20 cellular contexts compared by ENCODE assay signal in genomic region chr10:133134411-133135115, GRCh38. TPM values are rescaled to one million over a fixed set of nuclear protein-coding genes. Genes with fewer than 3 reads are reported as not detected.
A peak's percentile ranks its signal among the peaks of the same experiment; 100 is the strongest.
DNase-seq lines count a peak whose midpoint lies in the region; TF ChIP-seq lines count a peak whose summit lies in the region.
"Had no signal": no experiment of that assay in that cellular context is flagged by ENCODE, and none has a peak within 500 bp of the region (broad histone marks: within the 10 kb centered on the region; RNA-seq: fewer than 3 reads in every experiment).

No MANE protein-coding gene starts in this region.

- no peaks in the 10 kb centered on the region for H3K9me3 Mint-ChIP-seq in activated CD4-positive, alpha-beta T cell treated with anti-CD3 and anti-CD28 coated beads, Interleukin-2, amount 10 ng/mL, durations not matched to agents 24 days and 14 days
- no peaks in the 10 kb centered on the region for H3K9me3 Mint-ChIP-seq in endodermal cell

- peak overlapping the region; percentile 11 for H3K27ac Mint-ChIP-seq in activated CD4-positive, alpha-beta T cell treated with anti-CD3 and anti-CD28 coated beads, Interleukin-2, amount 10 ng/mL, durations not matched to agents 24 days and 14 days
- no peak overlapping the region for H3K27ac Mint-ChIP-seq in endodermal cell
- H3K27ac Mint-ChIP-seq: T-helper 17 cell had no signal

- no peaks in the 10 kb centered on the region for H3K79me2 ChIP-seq in OCI-LY7 (ENCODE audit: insufficient read depth, low read depth, low read length)
- H3K79me2 ChIP-seq in PC-9 (ENCODE audit: low read depth) = no peaks in the 10 kb centered on the region

- H3K4me1 ChIP-seq in OCI-LY7 (ENCODE audit: insufficient read depth, low read length, poor library complexity, severe bottlenecking) (peaks cover 27% of the 10 kb centered on the region), endodermal cell (ENCODE audit: control insufficient read depth, insufficient read depth, low read length) (no peaks in the 10 kb centered on the region), transverse colon (no peaks in the 10 kb centered on the region), PC-9 (replicated peaks; ENCODE audit: insufficient read depth) (no peaks in the 10 kb centered on the region)
- H3K4me1 ChIP-seq: body of pancreas, sigmoid colon had no signal

- peak overlapping the region; percentile 22 for H3K27ac ChIP-seq in OCI-LY7 (ENCODE audit: low read depth, low read length, poor library complexity, severe bottlenecking)
- H3K27ac ChIP-seq in endodermal cell (ENCODE audit: low read depth, low read length) = no peak overlapping the region
- no peak overlapping the region for H3K27ac ChIP-seq in transverse colon
- no peak overlapping the region for H3K27ac ChIP-seq in PC-9
- H3K27ac ChIP-seq: body of pancreas, dorsolateral prefrontal cortex, GM23248, sigmoid colon had no signal

- DNase-seq in activated CD4-positive, alpha-beta T cell treated with anti-CD3 and anti-CD28 coated beads, Interleukin-2, amount 10 ng/mL, durations not matched to agents 24 days and 14 days = no peak
- no peak for DNase-seq in activated CD4-positive, alpha-beta T cell treated with anti-CD3 and anti-CD28 coated beads, Interleukin-2, amount 50 U/mL, for 4 hours
- no peak for DNase-seq in OCI-LY7 (ENCODE audit: low spot score)
- DNase-seq in endodermal cell = peak; percentile 59
- DNase-seq in posterior vena cava (ENCODE audit: low spot score) = peak; percentile 61
- no peak for DNase-seq in transverse colon
- no peak for DNase-seq in PC-9
- no peak for DNase-seq in DMS153 treated with DMSO at 0.1 percent for 48 hours (lab: John Stamatoyannopoulos, UW; ENCODE audit: unreplicated experiment)
- DNase-seq: ACHN; activated CD4-positive, CD25-positive, alpha-beta regulatory T cell treated with anti-CD3 and anti-CD28 coated beads, Interleukin-2, amount 50 U/mL, for 72 hours; body of pancreas; GM23248; NCI-H146; sigmoid colon; stimulated activated CD4-positive, alpha-beta T cell treated with anti-CD3 and anti-CD28 coated beads, Interleukin-4, amount 100 ng/mL, for 24 hours; T-helper 17 cell had no signal

- H2AFZ ChIP-seq in OCI-LY7 (ENCODE audit: low read length) (no peak overlapping the region), PC-9 (no peak overlapping the region)
- H2AFZ ChIP-seq: GM23248 had no signal

- no peak overlapping the region for H3K9ac ChIP-seq in endodermal cell (ENCODE audit: extremely low read depth, low read length, poor library complexity, severe bottlenecking)
- H3K9ac ChIP-seq: GM23248 had no signal

- no peaks in the 10 kb centered on the region for H3F3A ChIP-seq in PC-9 (ENCODE audit: insufficient read depth, low read depth)

- TF ChIP-seq POLR2A in transverse colon (IDR thresholded peaks at IDR 0.05) = no peak

- H3K4me1 Mint-ChIP-seq in activated CD4-positive, alpha-beta T cell treated with anti-CD3 and anti-CD28 coated beads, Interleukin-2, amount 10 ng/mL, durations not matched to agents 24 days and 14 days = no peaks in the 10 kb centered on the region
- H3K4me1 Mint-ChIP-seq in endodermal cell = no peaks in the 10 kb centered on the region
- H3K4me1 Mint-ChIP-seq: T-helper 17 cell had no signal

- H4K20me1 ChIP-seq in OCI-LY7 (ENCODE audit: insufficient read depth, low read length) (no peaks in the 10 kb centered on the region), PC-9 (ENCODE audit: insufficient read depth) (no peaks in the 10 kb centered on the region)

- no peak overlapping the region for H3K4me3 Mint-ChIP-seq in activated CD4-positive, alpha-beta T cell treated with anti-CD3 and anti-CD28 coated beads, Interleukin-2, amount 10 ng/mL, durations not matched to agents 24 days and 14 days
- H3K4me3 Mint-ChIP-seq in endodermal cell = no peak overlapping the region
- H3K4me3 Mint-ChIP-seq: T-helper 17 cell had no signal

- intact Hi-C loops in activated CD4-positive, alpha-beta T cell treated with anti-CD3 and anti-CD28 coated beads, Interleukin-2, amount 10 ng/mL, durations not matched to agents 24 days and 14 days (cut with micrococcal nuclease) = no loop called here
- intact Hi-C loops in OCI-LY7 (cut with micrococcal nuclease; ENCODE audit: unreplicated experiment) (no loop called here), posterior vena cava (cut with DNase I) (no loop called here), transverse colon (cut with DNase I; ENCODE audit: low total_unique reads) (no loop called here), PC-9 (cut with micrococcal nuclease; ENCODE audit: unreplicated experiment) (no loop called here)

- H3K9me2 ChIP-seq in OCI-LY7 (ENCODE audit: insufficient read depth, low read length) (no peaks in the 10 kb centered on the region), PC-9 (ENCODE audit: insufficient read depth) (no peaks in the 10 kb centered on the region)

- BruUV-seq in OCI-LY7 (replicated peaks; lab: Mats Ljungman, UMichigan) = no TSS peak
- no TSS peak for BruUV-seq in PC-9 (replicated peaks; lab: Mats Ljungman, UMichigan)

- H3K36me3 ChIP-seq in OCI-LY7 (ENCODE audit: insufficient read depth, low read length) = no peaks in the 10 kb centered on the region
- no peaks in the 10 kb centered on the region for H3K36me3 ChIP-seq in endodermal cell (ENCODE audit: control insufficient read depth, insufficient read depth, low read length)
- no peaks in the 10 kb centered on the region for H3K36me3 ChIP-seq in transverse colon
- H3K36me3 ChIP-seq in PC-9 (ENCODE audit: low read depth) = no peaks in the 10 kb centered on the region
- H3K36me3 ChIP-seq: sigmoid colon had no signal

- H3K4me3 ChIP-seq in OCI-LY7 (ENCODE audit: low read depth, low read length, poor library complexity, severe bottlenecking) (no peak overlapping the region), endodermal cell (ENCODE audit: low read length) (no peak overlapping the region), transverse colon (no peak overlapping the region), PC-9 (no peak overlapping the region)
- H3K4me3 ChIP-seq: body of pancreas, dorsolateral prefrontal cortex, GM23248, sigmoid colon had no signal

- 89 to 90% methylated on average over 13 to 20 of the region's 20 CpGs for WGBS in endodermal cell (ENCODE audit: insufficient coverage in 1 of 2, insufficient read length in 1 of 2), 2 experiments
- WGBS in transverse colon (ENCODE audit: low coverage in 1 of 2), 2 donors = 40 to 67% methylated on average over 1 to 20 of the region's 20 CpGs

- no peak for TF ChIP-seq EP300 in transverse colon (IDR thresholded peaks at IDR 0.05; ENCODE audit: low read depth)

- POLR2A ChIA-PET in OCI-LY7 (lab: Charles Lee) = no interaction called here
- POLR2A ChIA-PET in PC-9 (lab: Charles Lee; ENCODE audit: unreplicated experiment) = no interaction called here

- in situ Hi-C loops in transverse colon (cut with MboI; ENCODE audit: low pct_ligation_motif_present in 1 of 4, low pct_unique_long_range_greater_than_20kb in 1 of 4, low sequenced_read_pairs in 3 of 4) = no loop called here

- H3K4me2 ChIP-seq in OCI-LY7 (ENCODE audit: low read length) = no peak overlapping the region; the same call in 1 of the 2 replicates
- no peak overlapping the region for H3K4me2 ChIP-seq in PC-9

- no peaks in the 10 kb centered on the region for H3K36me3 Mint-ChIP-seq in activated CD4-positive, alpha-beta T cell treated with anti-CD3 and anti-CD28 coated beads, Interleukin-2, amount 10 ng/mL, durations not matched to agents 24 days and 14 days (ENCODE audit: low read depth)
- H3K36me3 Mint-ChIP-seq in endodermal cell (ENCODE audit: low read depth) = no peaks in the 10 kb centered on the region

- no peaks in the 10 kb centered on the region for H3K27me3 Mint-ChIP-seq in activated CD4-positive, alpha-beta T cell treated with anti-CD3 and anti-CD28 coated beads, Interleukin-2, amount 10 ng/mL, durations not matched to agents 24 days and 14 days
- no peaks in the 10 kb centered on the region for H3K27me3 Mint-ChIP-seq in endodermal cell (ENCODE audit: insufficient read depth)
- H3K27me3 Mint-ChIP-seq: T-helper 17 cell had no signal

- H3K9me3 ChIP-seq in OCI-LY7 (ENCODE audit: low read length) = no peaks in the 10 kb centered on the region
- no peaks in the 10 kb centered on the region for H3K9me3 ChIP-seq in endodermal cell (ENCODE audit: control insufficient read depth, low read length)
- H3K9me3 ChIP-seq in transverse colon = no peaks in the 10 kb centered on the region
- no peaks in the 10 kb centered on the region for H3K9me3 ChIP-seq in PC-9 (ENCODE audit: insufficient read depth, low read depth)
- H3K9me3 ChIP-seq: body of pancreas, sigmoid colon had no signal

- TF ChIP-seq CTCF in OCI-LY7 (conservative IDR thresholded peaks at IDR 0.05; ENCODE audit: low read length) (no peak), endodermal cell (conservative IDR thresholded peaks at IDR 0.05) (no peak), transverse colon (IDR thresholded peaks at IDR 0.05) (no peak), PC-9 (conservative IDR thresholded peaks at IDR 0.05) (no peak)

- CTCF ChIA-PET in OCI-LY7 (lab: Charles Lee; ENCODE audit: unreplicated experiment) (no interaction called here), PC-9 (lab: Charles Lee) (no interaction called here)

- no peaks in the 10 kb centered on the region for H3K27me3 ChIP-seq in endodermal cell (ENCODE audit: control insufficient read depth, insufficient read depth, low read length, poor library complexity, severe bottlenecking)
- peaks cover 2% of the 10 kb centered on the region for H3K27me3 ChIP-seq in transverse colon
- peaks cover 11% of the 10 kb centered on the region; the same call in 1 of the 2 replicates for H3K27me3 ChIP-seq in PC-9 (ENCODE audit: insufficient read depth, low read depth)
- H3K27me3 ChIP-seq: body of pancreas, dorsolateral prefrontal cortex had no signal

RNA-seq across cellular contexts. Expression of gene KNDC1, which starts 25.5 kb away (rescaled TPM):
- total RNA-seq in activated CD4-positive, alpha-beta T cell treated with anti-CD3 and anti-CD28 coated beads, Interleukin-2, amount 10 ng/mL, durations not matched to agents 24 days and 14 days = 0.19 and 0.21 TPM in 2 replicates
- not detected in 2 replicates for total RNA-seq in OCI-LY7 (2014; rRNA removed; shearing (Covaris generic))
- total RNA-seq in OCI-LY7 (2022) = not detected in 2 replicates
- total RNA-seq in endodermal cell = 1 to 10 TPM; 6.5 to 9.6 TPM
- 7.3 TPM for polyA plus RNA-seq in endodermal cell (2013, experiment 1 of 2)
- polyA plus RNA-seq in endodermal cell (2013, experiment 2 of 2) = 4.6 TPM
- under 1 TPM; 0.33 to 0.37 TPM for total RNA-seq in posterior vena cava
- 1 to 10 TPM in 1 of 4 donors, under 1 TPM in 1, not detected in 2; 0.14 to 1.2 TPM for total RNA-seq in transverse colon
- 1.2 and 1.7 TPM in 2 replicates for total RNA-seq in PC-9 (2021)

RNA-seq across cellular contexts. Expression of gene ADGRA1, which starts 46.8 kb away (rescaled TPM):
- total RNA-seq in activated CD4-positive, alpha-beta T cell treated with anti-CD3 and anti-CD28 coated beads, Interleukin-2, amount 10 ng/mL, durations not matched to agents 24 days and 14 days = not detected in 2 replicates
- total RNA-seq in OCI-LY7 (2014; rRNA removed; shearing (Covaris generic)) = not detected in 2 replicates
- total RNA-seq in OCI-LY7 (2022) (not detected in 2 replicates), endodermal cell (1 to 10 TPM in 1 of 2 donors, under 1 TPM in 1; 0.24 to 1.0 TPM), posterior vena cava (under 1 TPM; 0.10 to 0.56 TPM), transverse colon (under 1 TPM in 1 of 4 donors, not detected in 3; 0.16 TPM), PC-9 (2021) (not detected in 2 replicates)
- polyA plus RNA-seq in endodermal cell (2013, experiment 1 of 2) = 5.6 TPM
- polyA plus RNA-seq in endodermal cell (2013, experiment 2 of 2) = 6.9 TPM
- total RNA-seq: GM23248, lower leg skin, NCI-H460, T-helper 17 cell, urinary bladder had no signal
- polyA plus RNA-seq: GM23248 had no signal

Comparison
In these comparisons a context has a peak if more than half of its experiments do, and no peak if none do; other contexts are left out.
1. DNase-seq: peak in endodermal cell (single experiment) and posterior vena cava (single experiment); none in activated CD4-positive, alpha-beta T cell treated with anti-CD3 and anti-CD28 coated beads, Interleukin-2, amount 10 ng/mL, durations not matched to agents 24 days and 14 days (single experiment), activated CD4-positive, alpha-beta T cell treated with anti-CD3 and anti-CD28 coated beads, Interleukin-2, amount 50 U/mL, for 4 hours (0 of 2), OCI-LY7 (single experiment), transverse colon (single experiment), PC-9 (0 of 2) and DMS153 treated with DMSO at 0.1 percent for 48 hours (single experiment).